In genomic region chr1:145823565-145824498, GRCh38 we compare ENCODE assay signal across 8 cellular contexts. TPM values are rescaled to one million over a fixed set of nuclear protein-coding genes. Genes with fewer than 3 reads are reported as not detected.
A peak's percentile ranks its signal among the peaks of the same experiment; 100 is the strongest.
DNase-seq lines count a peak whose midpoint lies in the region; ATAC-seq, FAIRE-seq and TF ChIP-seq lines count a peak whose summit lies in the region.

Gene POLR3C, plus strand, starts transcription at chr1:145824200. Its CDS starts 1,577 bp downstream, at chr1:145825777.
Gene RNF115, minus strand, starts transcription at chr1:145824095. Its CDS starts 222 bp downstream, at chr1:145823873.

- H4K91ac ChIP-seq in IMR-90 (ENCODE audit: insufficient read depth, low read depth, low read length), result peak within 1 kb of the TSS; percentile 96

- in situ Hi-C loops in IMR-90 (cut with MboI; ENCODE audit: low sequenced_read_pairs), result no loop called here

- H2BK120ac ChIP-seq in IMR-90 (ENCODE audit: low read depth, low read length), result peak within 1 kb of the TSS; percentile 88

- H3K36me3 ChIP-seq in IMR-90 (ENCODE audit: control insufficient read depth, insufficient read depth, low read length), result peaks cover 15% of the 10 kb centered on the region
- H3K36me3 ChIP-seq in OCI-LY7 (ENCODE audit: insufficient read depth, low read length), result peaks cover 36% of the 10 kb centered on the region

- no peaks in the 10 kb centered on the region for H3K27me3 ChIP-seq in IMR-90 (ENCODE audit: control insufficient read depth, insufficient read depth, low read length)

- peak within 1 kb of the TSS; percentile 3 for H3K18ac ChIP-seq in IMR-90 (ENCODE audit: low read depth, low read length)

- POLR2A ChIA-PET in IMR-90 (lab: Charles Lee; ENCODE audit: unreplicated experiment), result interaction anchor here (0.6 kb wide), 2 partner anchors 41 to 46 kb away, joined by 4 to 6 read pairs; no protein-coding TSS in a partner anchor
- POLR2A ChIA-PET in OCI-LY7 (lab: Charles Lee), result interaction anchor here (0.6 to 1.4 kb wide), 9 partner anchors 9 to 227 kb away, joined by 3 to 5 read pairs (median 3); partner anchors contain the start of genes NUDT17 and PIAS3

- H2BK20ac ChIP-seq in IMR-90 (ENCODE audit: low read depth, low read length), result peak within 1 kb of the TSS; percentile 72; the same call in 1 of the 2 replicates

- no peak for TF ChIP-seq RAD21 in IMR-90 (IDR thresholded peaks at IDR 0.05; ENCODE audit: low read length)

- peak within 1 kb of the TSS; percentile 73 for H2AK5ac ChIP-seq in IMR-90 (ENCODE audit: low read depth, low read length)

- H3K4me3 ChIP-seq in IMR-90 (ENCODE audit: insufficient read depth, low read depth, low read length) (peak within 1 kb of the TSS; percentile 53), OCI-LY7 (ENCODE audit: low read depth, low read length, poor library complexity, severe bottlenecking) (peak within 1 kb of the TSS; percentile 89)

- H3K4me2 ChIP-seq in IMR-90 (ENCODE audit: low read depth, low read length) (peak within 1 kb of the TSS; percentile 75), OCI-LY7 (ENCODE audit: low read length) (peak within 1 kb of the TSS; percentile 95)

- peaks cover 6% of the 10 kb centered on the region for H3K9me1 ChIP-seq in IMR-90 (ENCODE audit: insufficient read depth, low read length)

- H3K23ac ChIP-seq in IMR-90 (ENCODE audit: low read depth, low read length), result peak within 1 kb of the TSS; percentile 98

- peak within 1 kb of the TSS; percentile 96 for H2AK9ac ChIP-seq in IMR-90 (replicated peaks; ENCODE audit: low read depth, low read length, poor library complexity)

- peaks cover 29 to 46% of the 10 kb centered on the region in 2 experiments for H3K79me1 ChIP-seq in IMR-90 (ENCODE audit: low read depth in 1 of 2, low read length in 2 of 2)

- H3K9me3 ChIP-seq in IMR-90 (ENCODE audit: control insufficient read depth, insufficient read depth, low read length) (peaks cover 2% of the 10 kb centered on the region; the same call in 1 of the 2 replicates), OCI-LY7 (ENCODE audit: low read length) (no peaks in the 10 kb centered on the region)

- H4K20me1 ChIP-seq in IMR-90 (ENCODE audit: insufficient read depth, low read length) (no peaks in the 10 kb centered on the region), OCI-LY7 (ENCODE audit: insufficient read depth, low read length) (peaks cover 10% of the 10 kb centered on the region; the same call in 1 of the 2 replicates)

- dilution Hi-C loops in IMR-90 (cut with HindIII; ENCODE audit: low sequenced_read_pairs, unreplicated experiment), result no loop called here

- H3K56ac ChIP-seq in IMR-90 (ENCODE audit: extremely low read depth, insufficient read depth, low read length), result peak within 1 kb of the TSS; percentile 94

- peak within 1 kb of the TSS; percentile 91 for H3K9ac ChIP-seq in IMR-90 (ENCODE audit: low read depth, low read length)

- peak within 1 kb of the TSS; percentile 78 for H4K5ac ChIP-seq in IMR-90 (ENCODE audit: low read depth, low read length)

- H3K14ac ChIP-seq in IMR-90 (replicated peaks; ENCODE audit: low read depth, low read length), result peak within 1 kb of the TSS; percentile 96

- TF ChIP-seq POLR2A in IMR-90 (IDR thresholded peaks at IDR 0.05; ENCODE audit: low read depth, low read length), result peak; percentile 77

- peak within 1 kb of the TSS; percentile 76 to 94 for H4K8ac ChIP-seq in IMR-90 (ENCODE audit: low read depth in 2 of 2, low read length in 2 of 2)

- peaks cover 32% of the 10 kb centered on the region for H3K79me2 ChIP-seq in OCI-LY7 (ENCODE audit: insufficient read depth, low read depth, low read length)

- CTCF ChIA-PET in IMR-90 (lab: Yijun Ruan, JAX) (interaction anchor here (0.6 to 0.9 kb wide), 2 partner anchors 67 to 103 kb away, joined by 3 read pairs; no protein-coding TSS in a partner anchor), OCI-LY7 (lab: Charles Lee; ENCODE audit: unreplicated experiment) (no interaction called here)

- H3K27ac ChIP-seq in IMR-90 (ENCODE audit: insufficient read depth, low read length), result peak within 1 kb of the TSS; percentile 91
- peak within 1 kb of the TSS; percentile 66 for H3K27ac ChIP-seq in OCI-LY7 (ENCODE audit: low read depth, low read length, poor library complexity, severe bottlenecking)

- peak; percentile 90 for ATAC-seq in GM21528 (IDR thresholded peaks at IDR 0.05; ENCODE audit: low FRiP score, unreplicated experiment)
- ATAC-seq in IMR-90 (ENCODE audit: low read depth), result peak; percentile 94

- peak within 1 kb of the TSS; percentile 58; the same call in 1 of the 3 replicates for H2BK15ac ChIP-seq in IMR-90 (ENCODE audit: low read depth, low read length)

- 0 out of 2 replicates have a peak, but pooled peaks cover 2% of the 10 kb centered on the region for H3K4me1 ChIP-seq in IMR-90 (ENCODE audit: control insufficient read depth, insufficient read depth, low read length)
- peaks cover 36% of the 10 kb centered on the region for H3K4me1 ChIP-seq in OCI-LY7 (ENCODE audit: insufficient read depth, low read length, poor library complexity, severe bottlenecking)

- DNase-seq in D721Med (ENCODE audit: insufficient read length, low spot score), result peak; percentile 86
- DNase-seq in IMR-90, result peak; percentile 90
- DNase-seq in OCI-LY7 (ENCODE audit: low spot score), result peak; percentile 93
- peak; percentile 81 for DNase-seq in activated T-cell treated with anti-CD3 and anti-CD28 coated beads for 1 hour (ENCODE audit: low read depth)
- peak; percentile 89 for DNase-seq in epidermal melanocyte (ENCODE audit: insufficient read length, low spot score)
- DNase-seq in middle frontal gyrus (ENCODE audit: extremely low spot score, low spot score), result peak; percentile 83
- peak; percentile 78 to 79 for DNase-seq in stimulated activated CD8-positive, alpha-beta memory T cell treated with anti-CD3 and anti-CD28 coated beads, Interleukin-2, amount 100 ng/mL, for 48 hours (ENCODE audit: low read depth in 2 of 2)

- BruUV-seq in IMR-90 (replicated peaks; lab: Mats Ljungman, UMichigan), result TSS peak; percentile 40
- no TSS peak for BruUV-seq in OCI-LY7 (replicated peaks; lab: Mats Ljungman, UMichigan)

- intact Hi-C loops in IMR-90 (cut with micrococcal nuclease), result loop anchor here (10.0 kb wide), 1 partner anchor 99 kb away; no protein-coding TSS in a partner anchor
- intact Hi-C loops in OCI-LY7 (cut with micrococcal nuclease; ENCODE audit: unreplicated experiment), result loop anchor here (1.0 kb wide), 2 partner anchors 21 to 35 kb away; partner anchors contain the start of genes NUDT17 and PIAS3

- TF ChIP-seq CTCF in D721Med (IDR thresholded peaks at IDR 0.05; ENCODE audit: insufficient read depth, missing control alignments) (no peak), IMR-90 (conservative IDR thresholded peaks at IDR 0.05; ENCODE audit: low read depth, low read length) (no peak), OCI-LY7 (conservative IDR thresholded peaks at IDR 0.05; ENCODE audit: low read length) (0 out of 2 replicates have a peak, but pooled peaks have one; percentile 11)

- H2AFZ ChIP-seq in IMR-90 (replicated peaks; ENCODE audit: low read length, poor library complexity) (peak within 1 kb of the TSS; percentile 98), OCI-LY7 (ENCODE audit: low read length) (peak within 1 kb of the TSS; percentile 83)

- peak within 1 kb of the TSS; percentile 90 for H3K4ac ChIP-seq in IMR-90 (ENCODE audit: low read depth, low read length)

- H3K9me2 ChIP-seq in OCI-LY7 (ENCODE audit: insufficient read depth, low read length), result no peaks in the 10 kb centered on the region

- no peak for FAIRE-seq in D721Med (lab: Jason Lieb, UNC)

- 0% methylated on average over 29 of the region's 89 CpGs; no CpG with 5 or more reads in 1 of the 2 experiments for WGBS in IMR-90 (ENCODE audit: extremely low coverage in 2 of 2, insufficient read length in 1 of 2), 2 experiments

- peak within 1 kb of the TSS; percentile 90 for H2BK5ac ChIP-seq in IMR-90 (ENCODE audit: low read depth, low read length, poor library complexity, severe bottlenecking)

TF ChIP-seq in IMR-90, 13 proteins besides CTCF, POLR2A, EP300 and RAD21:
- TF ChIP-seq USF2 (IDR thresholded peaks at IDR 0.05; ENCODE audit: low read depth, low read length) (peak; percentile 86), MAZ (IDR thresholded peaks at IDR 0.05; ENCODE audit: borderline replicate concordance, low read depth, low read length) (peak; percentile 48; the same call in 1 of the 2 replicates), BHLHE40 (IDR thresholded peaks at IDR 0.05; ENCODE audit: low read depth, low read length) (peak; percentile 94), RFX5 (IDR thresholded peaks at IDR 0.05; ENCODE audit: low read depth, low read length) (no peak), MXI1 (IDR thresholded peaks at IDR 0.05; ENCODE audit: borderline replicate concordance, low read depth, low read length) (peak; percentile 36; the same call in 1 of the 2 replicates), CEBPB (IDR thresholded peaks at IDR 0.05; ENCODE audit: low read depth, low read length) (no peak)

RNA-seq across cellular contexts. Expression of gene POLR3C, which starts in this region (rescaled TPM):
- total RNA-seq in IMR-90 (2012; rRNA removed) (69.4 and 94.1 TPM in 2 replicates), OCI-LY7 (2022) (78.8 and 80.0 TPM in 2 replicates)
- 47.0 and 49.4 TPM in 2 replicates for polyA plus RNA-seq in IMR-90 (2012; rRNA removed)
- 22.2 and 44.4 TPM in 2 replicates for polyA plus RNA-seq in IMR-90 (2012; cell fraction: cytosol; rRNA removed)
- 20.9 and 66.4 TPM in 2 replicates for polyA plus RNA-seq in IMR-90 (2012; cell fraction: nucleus; rRNA removed; ENCODE audit: low replicate concordance)
- 48.9 and 57.1 TPM in 2 replicates for total RNA-seq in OCI-LY7 (2014; rRNA removed; shearing (Covaris generic))

RNA-seq across cellular contexts. Expression of gene RNF115, which starts in this region (rescaled TPM):
- total RNA-seq in IMR-90 (2012; rRNA removed), result 22.5 and 22.9 TPM in 2 replicates
- 11.5 and 13.5 TPM in 2 replicates for polyA plus RNA-seq in IMR-90 (2012; rRNA removed)
- polyA plus RNA-seq in IMR-90 (2012; cell fraction: cytosol; rRNA removed), result 3.0 and 3.1 TPM in 2 replicates
- 5.6 and 33.2 TPM in 2 replicates for polyA plus RNA-seq in IMR-90 (2012; cell fraction: nucleus; rRNA removed; ENCODE audit: low replicate concordance)
- total RNA-seq in OCI-LY7 (2014; rRNA removed; shearing (Covaris generic)), result 14.7 and 14.8 TPM in 2 replicates
- 23.9 and 24.0 TPM in 2 replicates for total RNA-seq in OCI-LY7 (2022)

Comparison
In these comparisons a context has a peak if more than half of its experiments do, and no peak if none do; other contexts are left out.
1. Peak in every context shown above with its lines: DNase-seq, ATAC-seq, H3K4me3 ChIP-seq and H3K27ac ChIP-seq.